ENCODE assay signal across 23 cellular contexts in genomic region chr9:89093201-89093600, GRCh38.
"Had no signal": no experiment of that assay in that cellular context is flagged by ENCODE, and none has a peak within 500 bp of the region (broad histone marks: within the 10 kb centered on the region; RNA-seq: fewer than 3 reads in every experiment).

No MANE protein-coding gene starts in this region.

- DNase-seq: naive thymus-derived CD4-positive, alpha-beta T cell; natural killer cell; nucleus accumbens; pancreas; psoas muscle; right cardiac atrium; right lobe of liver; sigmoid colon; small intestine; stimulated activated CD4-positive, alpha-beta T cell treated with anti-CD3 and anti-CD28 coated beads, Interleukin-12 subunit alpha, Interleukin-12 subunit beta, amount 100 ng/mL, for 4 hours; stimulated activated CD4-positive, alpha-beta T cell treated with anti-CD3 and anti-CD28 coated beads, Interleukin-1b, Interleukin-23, amount 100 ng/mL, for 48 hours; stimulated activated CD4-positive, alpha-beta T cell treated with anti-CD3 and anti-CD28 coated beads, Interleukin-4, amount 100 ng/mL, for 1 hour; stimulated activated CD4-positive, alpha-beta T cell treated with anti-CD3 and anti-CD28 coated beads, Interleukin-4, amount 100 ng/mL, for 4 hours; stimulated activated CD8-positive, alpha-beta memory T cell treated with anti-CD3 and anti-CD28 coated beads, Interleukin-4, amount 100 ng/mL, for 48 hours; stimulated activated naive CD4-positive, alpha-beta T cell treated with Interleukin-2 at 50 U/mL for 16 hours; stomach; thyroid gland; trophoblast cell; upper lobe of left lung had no signal

- H3K27me3 ChIP-seq: neutrophil, pancreas, right lobe of liver, sigmoid colon, stomach, thyroid gland, tibial nerve, upper lobe of left lung, vagina had no signal

- H3K4me3 ChIP-seq: pancreas, psoas muscle, right lobe of liver, sigmoid colon, stomach, thoracic aorta, thyroid gland, tibial nerve, upper lobe of left lung, vagina had no signal

- H3K9me3 ChIP-seq: neutrophil, pancreas, psoas muscle, right lobe of liver, stomach, thoracic aorta, thyroid gland, tibial nerve, upper lobe of left lung, vagina had no signal

- H3K27ac ChIP-seq: neutrophil, pancreas, psoas muscle, right lobe of liver, sigmoid colon, stomach, thoracic aorta, thyroid gland, tibial nerve, upper lobe of left lung, vagina had no signal

- H3K36me3 ChIP-seq: neutrophil, pancreas, right lobe of liver, sigmoid colon, stomach, thoracic aorta, thyroid gland, tibial nerve, upper lobe of left lung, vagina had no signal

- H3K4me1 ChIP-seq: pancreas, psoas muscle, right lobe of liver, thyroid gland, tibial nerve, upper lobe of left lung had no signal
